8 cellular contexts compared by ENCODE assay signal in the genomic region with DNA sequence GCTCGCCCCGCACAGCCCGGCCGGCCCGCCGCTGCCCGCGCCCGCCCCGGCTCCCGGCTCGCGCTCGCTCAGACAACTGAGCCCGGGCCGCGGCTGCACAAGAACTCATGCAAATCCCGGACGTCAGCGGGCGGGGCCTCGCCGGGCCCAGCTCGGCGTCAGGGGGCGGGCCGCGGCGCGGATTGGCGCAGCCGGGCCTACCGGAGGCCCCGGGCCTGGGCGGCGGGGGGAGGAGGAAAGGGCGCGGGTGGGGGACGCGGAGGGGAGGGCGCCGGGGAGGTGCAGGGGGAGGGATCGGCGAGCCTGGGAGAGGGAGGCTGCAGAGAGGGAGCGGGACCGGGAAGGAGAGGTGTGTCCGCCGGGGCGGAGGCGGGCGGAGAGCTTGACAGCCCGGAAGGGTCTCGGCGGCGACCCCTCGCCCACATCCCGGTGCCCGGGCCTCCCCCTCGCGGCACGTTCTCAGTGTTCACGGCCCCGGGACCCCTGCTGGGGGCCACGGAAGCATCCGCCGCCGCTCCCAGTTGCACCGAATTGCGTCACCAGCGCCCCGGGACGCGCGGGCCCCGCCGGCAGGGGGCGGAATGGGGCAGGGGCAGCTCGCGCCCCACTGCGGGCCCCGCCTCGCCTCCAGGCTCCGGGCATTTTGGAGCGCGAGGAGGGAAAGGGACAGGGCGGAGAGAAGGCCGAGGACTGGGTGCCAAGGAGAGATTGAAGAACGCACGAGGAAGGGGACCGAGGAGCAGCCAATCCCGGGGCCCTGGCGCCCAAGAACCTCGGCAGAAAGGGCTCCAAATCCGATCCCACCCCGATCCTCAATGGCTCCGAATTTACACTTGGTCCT. TPM values are rescaled to one million over a fixed set of nuclear protein-coding genes. Genes with fewer than 3 reads are reported as not detected.
DNase-seq lines count a peak whose midpoint lies in the region; ATAC-seq and TF ChIP-seq lines count a peak whose summit lies in the region.

TSS of gene CBX4 (minus strand) at position 78 of the 841 bp plus-strand sequence. CDS start 189 bp downstream, outside the sequence.

- peak within 1 kb of the TSS; percentile 88 for H3K4me3 Mint-ChIP-seq in activated T-helper 17 cell treated with anti-CD3 and anti-CD28 coated beads, Interleukin-2, amount 50 U/mL, for 72 hours
- peak within 1 kb of the TSS; percentile 93 for H3K4me3 Mint-ChIP-seq in natural killer cell treated with Interleukin-12 subunit alpha and Interleukin-12 subunit beta and Interleukin-15 and Interleukin-18, amount 100 ng/mL, for 72 hours

- peak; percentile 67 for ATAC-seq in GM21723 (IDR thresholded peaks at IDR 0.05; ENCODE audit: unreplicated experiment)
- peak; percentile 90 for ATAC-seq in activated T-helper 17 cell treated with anti-CD3 and anti-CD28 coated beads, Interleukin-2, amount 50 U/mL, for 72 hours (replicated peaks)
- peak; percentile 89 for ATAC-seq in natural killer cell treated with Interleukin-12 subunit alpha and Interleukin-12 subunit beta and Interleukin-15 and Interleukin-18, amount 100 ng/mL, for 72 hours

- H3K4me1 Mint-ChIP-seq in activated T-helper 17 cell treated with anti-CD3 and anti-CD28 coated beads, Interleukin-2, amount 50 U/mL, for 72 hours, result peaks cover 6% of the 10 kb centered on the region
- peaks cover 13 to 33% of the 10 kb centered on the region in 2 donors for H3K4me1 Mint-ChIP-seq in natural killer cell treated with Interleukin-12 subunit alpha and Interleukin-12 subunit beta and Interleukin-15 and Interleukin-18, amount 100 ng/mL, for 72 hours (ENCODE audit: low read depth in 2 of 2)

- H3K9me3 Mint-ChIP-seq in activated T-helper 17 cell treated with anti-CD3 and anti-CD28 coated beads, Interleukin-2, amount 50 U/mL, for 72 hours, result no peaks in the 10 kb centered on the region
- no peaks in the 10 kb centered on the region for H3K9me3 Mint-ChIP-seq in natural killer cell treated with Interleukin-12 subunit alpha and Interleukin-12 subunit beta and Interleukin-15 and Interleukin-18, amount 100 ng/mL, for 72 hours

- DNase-seq in DMS153 treated with DMSO at 0.1 percent for 48 hours (lab: John Stamatoyannopoulos, UW; ENCODE audit: unreplicated experiment), result peak; percentile 68
- peak; percentile 92 for DNase-seq in RWPE1 (ENCODE audit: low spot score)
- DNase-seq in fibroblast of peridontal ligament (ENCODE audit: extremely low read depth), result peak; percentile 81
- DNase-seq in natural killer cell treated with Interleukin-12 subunit alpha and Interleukin-12 subunit beta and Interleukin-15 and Interleukin-18, amount 100 ng/mL, for 72 hours (ENCODE audit: low spot score), result peak; percentile 90
- peak; percentile 89 for DNase-seq in stimulated activated naive CD4-positive, alpha-beta T cell treated with Interleukin-2 at 50 U/mL for 16 hours (lab: John Stamatoyannopoulos, UW)

- peaks cover 12% of the 10 kb centered on the region for H3K36me3 Mint-ChIP-seq in activated T-helper 17 cell treated with anti-CD3 and anti-CD28 coated beads, Interleukin-2, amount 50 U/mL, for 72 hours (ENCODE audit: low read depth)
- peaks cover 4% of the 10 kb centered on the region for H3K36me3 Mint-ChIP-seq in natural killer cell treated with Interleukin-12 subunit alpha and Interleukin-12 subunit beta and Interleukin-15 and Interleukin-18, amount 100 ng/mL, for 72 hours

- POLR2A ChIA-PET in RWPE1 (lab: Yijun Ruan, JAX; ENCODE audit: low non-redundant PET), result interaction anchor here (0.6 to 1.4 kb wide), 9 partner anchors 18 to 268 kb away, joined by 3 to 5 read pairs (median 3); no protein-coding TSS in a partner anchor

- TF ChIP-seq CTCF in LNCAP (IDR thresholded peaks at IDR 0.05), result peak; percentile 94
- TF ChIP-seq CTCF in RWPE1 (conservative IDR thresholded peaks at IDR 0.05; ENCODE audit: low read depth), result peak; percentile 81

- H3K27me3 Mint-ChIP-seq in activated T-helper 17 cell treated with anti-CD3 and anti-CD28 coated beads, Interleukin-2, amount 50 U/mL, for 72 hours, result peaks cover 11% of the 10 kb centered on the region
- peaks cover 5 to 7% of the 10 kb centered on the region in 2 donors for H3K27me3 Mint-ChIP-seq in natural killer cell treated with Interleukin-12 subunit alpha and Interleukin-12 subunit beta and Interleukin-15 and Interleukin-18, amount 100 ng/mL, for 72 hours

- peak within 1 kb of the TSS; percentile 64 for H3K27ac Mint-ChIP-seq in activated T-helper 17 cell treated with anti-CD3 and anti-CD28 coated beads, Interleukin-2, amount 50 U/mL, for 72 hours
- peak within 1 kb of the TSS; percentile 79 to 90 for H3K27ac Mint-ChIP-seq in natural killer cell treated with Interleukin-12 subunit alpha and Interleukin-12 subunit beta and Interleukin-15 and Interleukin-18, amount 100 ng/mL, for 72 hours

- CTCF ChIA-PET in RWPE1 (lab: Yijun Ruan, JAX), result interaction anchor here (0.6 to 2.6 kb wide), 21 partner anchors 10 to 438 kb away, joined by 3 to 35 read pairs (median 4); partner anchors contain the start of gene CBX8

- H3K27ac ChIP-seq in RWPE1, result peak within 1 kb of the TSS; percentile 97

RNA-seq across cellular contexts. Expression of gene CBX4, which starts in this region (rescaled TPM):
- 1 to 10 TPM; 8.7 to 9.1 TPM for total RNA-seq in activated T-helper 17 cell treated with anti-CD3 and anti-CD28 coated beads, Interleukin-2, amount 50 U/mL, for 72 hours
- total RNA-seq in natural killer cell treated with Interleukin-12 subunit alpha and Interleukin-12 subunit beta and Interleukin-15 and Interleukin-18, amount 100 ng/mL, for 72 hours, result 10 to 100 TPM; 26.2 to 58.3 TPM

Comparison
In these comparisons a context has a peak if more than half of its experiments do, and no peak if none do; other contexts are left out.
1. Peak in every context shown above with its lines: DNase-seq, ATAC-seq and H3K27ac ChIP-seq.